21 cellular contexts compared by ENCODE assay signal in genomic region chr3:162217603-162218002, GRCh38.
DNase-seq lines count a peak whose midpoint lies in the region; ATAC-seq and TF ChIP-seq lines count a peak whose summit lies in the region.
"Had no signal": no experiment of that assay in that cellular context is flagged by ENCODE, and none has a peak within 500 bp of the region (broad histone marks: within the 10 kb centered on the region; RNA-seq: fewer than 3 reads in every experiment).

No MANE protein-coding gene starts in this region.

- H3K9me3 ChIP-seq in neural progenitor cell (ENCODE audit: low read depth), result no peaks in the 10 kb centered on the region
- H3K9me3 ChIP-seq: A549 had no signal

- H3K79me2 ChIP-seq in ACC112 (ENCODE audit: control insufficient read depth, insufficient read depth, low read length, unreplicated experiment) (no peaks in the 10 kb centered on the region), neural progenitor cell (ENCODE audit: low read depth) (no peaks in the 10 kb centered on the region)
- H3K79me2 ChIP-seq: parathyroid adenoma had no signal

- no peak overlapping the region for H3K27ac ChIP-seq in ACC112 (ENCODE audit: low read depth, low read length)
- no peak overlapping the region for H3K27ac ChIP-seq in neural progenitor cell
- H3K27ac ChIP-seq: A549, foreskin keratinocyte, parathyroid adenoma had no signal

- H2AFZ ChIP-seq in ACC112 (ENCODE audit: low read length, unreplicated experiment) (peak overlapping the region; percentile 85), neural progenitor cell (replicated peaks) (peak overlapping the region; percentile 11)
- H2AFZ ChIP-seq: parathyroid adenoma had no signal

- H3K4me3 Mint-ChIP-seq in neural progenitor cell, result no peak overlapping the region
- H3K4me3 Mint-ChIP-seq: activated naive CD8-positive, alpha-beta T cell treated with anti-CD3 and anti-CD28 coated beads, Interleukin-2, amount 50 U/mL, for 24 hours; IgD-negative memory B cell; stimulated activated memory B cell treated with anti-CD40 and anti-IgM and Interleukin-4, amounts not matched to agents 10 μg/mL and 1 μg/mL and 100 μg/mL, for 72 hours had no signal

- H3K9ac ChIP-seq in neural progenitor cell, result no peak overlapping the region
- H3K9ac ChIP-seq: parathyroid adenoma had no signal

- no peak for ATAC-seq in HG03442 (IDR thresholded peaks at IDR 0.05; ENCODE audit: unreplicated experiment)
- no peak for ATAC-seq in HG02763 (IDR thresholded peaks at IDR 0.05; ENCODE audit: unreplicated experiment)
- ATAC-seq: A549; activated CD4-positive, CD25-positive, alpha-beta regulatory T cell treated with anti-CD3 and anti-CD28 coated beads, Interleukin-2, amount 50 U/mL, for 24 hours; activated naive CD8-positive, alpha-beta T cell treated with anti-CD3 and anti-CD28 coated beads, Interleukin-2, amount 50 U/mL, for 24 hours; foreskin keratinocyte; left colon; stimulated activated memory B cell treated with anti-CD40 and anti-IgM and Interleukin-4, amounts not matched to agents 10 μg/mL and 1 μg/mL and 100 μg/mL, for 72 hours had no signal

- H3K27me3 ChIP-seq in ACC112 (ENCODE audit: insufficient read depth, low read length), result no peaks in the 10 kb centered on the region
- no peaks in the 10 kb centered on the region for H3K27me3 ChIP-seq in neural progenitor cell
- H3K27me3 ChIP-seq: foreskin keratinocyte had no signal

- H3K4me1 ChIP-seq in ACC112 (ENCODE audit: control insufficient read depth, insufficient read depth, low read length, unreplicated experiment) (no peaks in the 10 kb centered on the region), neural progenitor cell (no peaks in the 10 kb centered on the region)
- H3K4me1 ChIP-seq: A549, foreskin keratinocyte, parathyroid adenoma had no signal

- peak; percentile 6 for DNase-seq in HFF-Myc (ENCODE audit: extremely low read depth, low read depth)
- DNase-seq in fibroblast of mammary gland (ENCODE audit: low read depth), result peak; percentile 44
- DNase-seq in neural progenitor cell (ENCODE audit: low spot score), result no peak
- no peak for DNase-seq in stimulated activated CD4-positive, alpha-beta T cell treated with anti-CD3 and anti-CD28 coated beads, Interleukin-2, amount 100 ng/mL, for 48 hours
- DNase-seq in NCI-H2081 treated with DMSO at 0.1 percent for 48 hours (lab: John Stamatoyannopoulos, UW), result no peak
- DNase-seq: activated naive CD8-positive, alpha-beta T cell treated with anti-CD3 and anti-CD28 coated beads, Interleukin-2, amount 50 U/mL, for 24 hours; central memory CD4-positive, alpha-beta T cell; effector CD4-positive, alpha-beta T cell; foreskin keratinocyte; left colon; NCI-H1930; trophoblast cell had no signal

- no peak overlapping the region for H3K4me2 ChIP-seq in neural progenitor cell
- H3K4me2 ChIP-seq: A549, smooth muscle cell had no signal

- H3K4me1 Mint-ChIP-seq in neural progenitor cell, result peaks cover 3% of the 10 kb centered on the region
- H3K4me1 Mint-ChIP-seq: activated naive CD8-positive, alpha-beta T cell treated with anti-CD3 and anti-CD28 coated beads, Interleukin-2, amount 50 U/mL, for 24 hours; IgD-negative memory B cell; stimulated activated memory B cell treated with anti-CD40 and anti-IgM and Interleukin-4, amounts not matched to agents 10 μg/mL and 1 μg/mL and 100 μg/mL, for 72 hours had no signal

- H3K4me3 ChIP-seq in ACC112 (ENCODE audit: low read depth, low read length) (peak overlapping the region; percentile 25; the same call in 1 of the 2 replicates), HFF-Myc (replicated peaks; ENCODE audit: low read depth, low read length) (no peak overlapping the region), fibroblast of mammary gland (ENCODE audit: control insufficient read depth, low read depth, low read length) (no peak overlapping the region), neural progenitor cell (no peak overlapping the region)
- H3K4me3 ChIP-seq: A549, smooth muscle cell had no signal

- no peak overlapping the region for H3K27ac Mint-ChIP-seq in neural progenitor cell
- H3K27ac Mint-ChIP-seq: activated naive CD8-positive, alpha-beta T cell treated with anti-CD3 and anti-CD28 coated beads, Interleukin-2, amount 50 U/mL, for 24 hours; IgD-negative memory B cell; stimulated activated memory B cell treated with anti-CD40 and anti-IgM and Interleukin-4, amounts not matched to agents 10 μg/mL and 1 μg/mL and 100 μg/mL, for 72 hours had no signal

- H3F3A ChIP-seq in neural progenitor cell (ENCODE audit: low read depth), result no peaks in the 10 kb centered on the region

- H3K36me3 Mint-ChIP-seq in neural progenitor cell, result no peaks in the 10 kb centered on the region
- H3K36me3 Mint-ChIP-seq: IgD-negative memory B cell; stimulated activated memory B cell treated with anti-CD40 and anti-IgM and Interleukin-4, amounts not matched to agents 10 μg/mL and 1 μg/mL and 100 μg/mL, for 72 hours had no signal

- H3K36me3 ChIP-seq in ACC112 (ENCODE audit: insufficient read depth, low read length) (no peaks in the 10 kb centered on the region), neural progenitor cell (no peaks in the 10 kb centered on the region)

- H3K27me3 Mint-ChIP-seq in neural progenitor cell (ENCODE audit: insufficient read depth, low read depth), result no peaks in the 10 kb centered on the region
- H3K27me3 Mint-ChIP-seq: activated naive CD8-positive, alpha-beta T cell treated with anti-CD3 and anti-CD28 coated beads, Interleukin-2, amount 50 U/mL, for 24 hours; IgD-negative memory B cell; stimulated activated memory B cell treated with anti-CD40 and anti-IgM and Interleukin-4, amounts not matched to agents 10 μg/mL and 1 μg/mL and 100 μg/mL, for 72 hours had no signal

- no peaks in the 10 kb centered on the region for H3K9me3 Mint-ChIP-seq in neural progenitor cell
- H3K9me3 Mint-ChIP-seq: stimulated activated memory B cell treated with anti-CD40 and anti-IgM and Interleukin-4, amounts not matched to agents 10 μg/mL and 1 μg/mL and 100 μg/mL, for 72 hours had no signal

- no peaks in the 10 kb centered on the region for H4K20me1 ChIP-seq in neural progenitor cell (ENCODE audit: low read depth)

- TF ChIP-seq CTCF in HFF-Myc (IDR thresholded peaks at IDR 0.05; ENCODE audit: low read depth, low read length, missing control alignments), result no peak
- no peak for TF ChIP-seq CTCF in fibroblast of mammary gland (conservative IDR thresholded peaks at IDR 0.05; ENCODE audit: control insufficient read depth, insufficient read depth, low read depth, low read length)
- TF ChIP-seq CTCF in neural progenitor cell (IDR thresholded peaks at IDR 0.05), result no peak

Comparison
In these comparisons a context has a peak if more than half of its experiments do, and no peak if none do; other contexts are left out.
1. DNase-seq: peak in HFF-Myc (single experiment) and fibroblast of mammary gland (single experiment); none in neural progenitor cell (single experiment), stimulated activated CD4-positive, alpha-beta T cell treated with anti-CD3 and anti-CD28 coated beads, Interleukin-2, amount 100 ng/mL, for 48 hours (0 of 2) and NCI-H2081 treated with DMSO at 0.1 percent for 48 hours (single experiment).